20 cellular contexts compared by ENCODE assay signal in the genomic region with DNA sequence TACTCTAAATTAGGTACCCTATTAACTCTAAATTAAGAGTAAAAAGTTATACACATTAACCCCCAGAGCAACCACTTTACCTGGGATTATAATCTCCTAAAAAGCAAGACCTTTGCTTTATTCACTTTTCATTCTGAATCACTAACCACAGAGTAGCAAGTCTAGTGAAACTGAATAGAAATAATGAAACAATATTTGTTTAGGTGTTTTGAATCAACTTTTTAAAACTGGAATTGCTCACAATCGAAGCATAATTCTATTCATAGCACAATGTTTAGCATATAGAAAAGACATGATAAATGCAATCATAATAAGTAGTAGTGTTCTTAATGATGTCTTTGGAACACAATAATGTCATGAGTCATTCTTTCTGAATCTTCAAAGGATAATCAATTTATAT.
"Had no signal": no experiment of that assay in that cellular context is flagged by ENCODE, and none has a peak within 500 bp of the region (broad histone marks: within the 10 kb centered on the region; RNA-seq: fewer than 3 reads in every experiment).

No MANE protein-coding gene starts in this region.

- H3K27ac ChIP-seq: heart right ventricle, transverse colon had no signal

- H3K27me3 ChIP-seq: transverse colon had no signal

- FAIRE-seq: endometrium, keratinocyte, small intestine, urothelium cell line had no signal

- ATAC-seq: activated naive CD8-positive, alpha-beta T cell treated with anti-CD3 and anti-CD28 coated beads, Interleukin-2, amount 50 U/mL, for 24 hours; heart right ventricle; left colon; sciatic nerve; stimulated activated naive B cell treated with anti-CD40 and anti-IgM and Interleukin-4, amounts not matched to agents 10 μg/mL and 1 μg/mL and 100 μg/mL, for 72 hours had no signal

- H3K36me3 ChIP-seq: heart right ventricle, transverse colon had no signal

- H3K4me1 ChIP-seq: heart right ventricle, transverse colon had no signal

- H3K4me3 ChIP-seq: heart right ventricle, transverse colon had no signal

- DNase-seq: activated B cell treated with CpG ODN at 0.5 μM for 24 hours; activated CD4-positive, alpha-beta memory T cell treated with anti-CD3 and anti-CD28 coated beads for 36 hours; activated CD4-positive, alpha-beta T cell treated with anti-CD3 and anti-CD28 coated beads for 48 hours; activated gamma-delta T cell; activated naive CD4-positive, alpha-beta T cell treated with anti-CD3 and anti-CD28 coated beads, Interleukin-2, amount 50 U/mL, for 16 hours; activated naive CD8-positive, alpha-beta T cell treated with anti-CD3 and anti-CD28 coated beads, Interleukin-2, amount 50 U/mL, for 24 hours; aorta; effector CD4-positive, alpha-beta T cell; heart right ventricle; left colon; nucleus accumbens; small intestine; stimulated activated CD4-positive, alpha-beta T cell treated with anti-CD3 and anti-CD28 coated beads, Interleukin-2, amount 100 ng/mL, for 24 hours; stimulated activated naive B cell treated with anti-CD40 and anti-IgM and Interleukin-4, amounts not matched to agents 10 μg/mL and 1 μg/mL and 100 μg/mL, for 72 hours; T1000; transverse colon had no signal
